In the genomic region with DNA sequence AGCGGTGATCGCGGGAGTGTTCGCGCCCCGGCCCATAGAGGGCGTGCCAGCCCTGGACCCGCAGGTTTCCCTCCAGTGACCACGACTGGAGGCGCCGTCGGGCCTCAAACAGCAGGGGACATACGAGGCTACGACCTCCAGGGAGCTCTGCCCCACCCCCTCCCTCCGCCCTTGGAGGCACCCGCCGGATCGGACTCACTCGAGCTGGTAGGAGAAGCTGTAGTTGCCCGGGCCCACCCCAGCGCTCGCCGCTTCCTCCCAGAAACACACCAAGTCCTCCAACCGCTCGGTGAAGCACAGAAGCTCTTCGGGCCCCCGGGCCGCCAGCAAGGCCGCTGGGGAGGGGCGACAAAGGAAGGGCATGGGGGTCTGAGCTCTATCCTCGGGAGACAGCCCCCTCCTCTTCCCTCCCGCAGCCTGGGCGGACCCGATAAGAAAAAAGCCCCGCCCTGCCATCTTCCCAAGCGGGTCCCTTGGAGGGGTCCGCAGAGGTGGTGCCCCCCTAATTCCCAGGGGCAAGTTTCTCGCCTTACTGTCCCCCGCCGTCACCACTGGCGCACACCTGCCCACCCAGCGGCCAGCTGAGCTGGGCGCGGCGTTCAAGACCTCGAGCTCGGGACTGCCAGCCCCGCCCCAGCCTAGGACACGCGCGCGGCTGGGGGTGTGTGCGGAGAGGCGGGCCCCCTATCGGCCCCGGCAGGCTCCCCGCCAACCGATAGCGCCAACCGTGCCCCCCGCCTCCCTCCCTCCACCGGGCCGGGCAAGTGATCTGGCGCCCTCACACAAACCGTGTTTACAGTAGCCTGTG, we compare ENCODE assay signal across 1 cellular context.
TF ChIP-seq lines count a peak whose summit lies in the region.

No MANE protein-coding gene starts in this region.

TF ChIP-seq in K562, 482 proteins besides CTCF, POLR2A, EP300 and RAD21 (continues in another document):
- no peak for TF ChIP-seq SETDB1 (IDR thresholded peaks at IDR 0.05; ENCODE audit: low read length)
- TF ChIP-seq RNF2 (IDR thresholded peaks at IDR 0.05), result 0 out of 2 replicates have a peak, but pooled peaks have one; percentile 12
- TF ChIP-seq SMC3 (conservative IDR thresholded peaks at IDR 0.05; ENCODE audit: insufficient read depth, low read depth, low read length), result peak; percentile 65
- TF ChIP-seq E4F1 (CRISPR knock-in tag; IDR thresholded peaks at IDR 0.05; ENCODE audit: borderline replicate concordance), result no peak
- peak; percentile 86 for TF ChIP-seq ARID1B (IDR thresholded peaks at IDR 0.05)
- no peak for TF ChIP-seq HDAC3 (IDR thresholded peaks at IDR 0.05; ENCODE audit: borderline replicate concordance, partially characterized antibody)
- TF ChIP-seq NCOR1 (IDR thresholded peaks at IDR 0.05), result peak; percentile 62
- TF ChIP-seq GABPB1 (CRISPR knock-in tag; IDR thresholded peaks at IDR 0.05), result peak; percentile 39; the same call in 1 of the 2 replicates
- no peak for TF ChIP-seq TAF7 (tag; IDR thresholded peaks at IDR 0.05)
- TF ChIP-seq, protein P1, sequence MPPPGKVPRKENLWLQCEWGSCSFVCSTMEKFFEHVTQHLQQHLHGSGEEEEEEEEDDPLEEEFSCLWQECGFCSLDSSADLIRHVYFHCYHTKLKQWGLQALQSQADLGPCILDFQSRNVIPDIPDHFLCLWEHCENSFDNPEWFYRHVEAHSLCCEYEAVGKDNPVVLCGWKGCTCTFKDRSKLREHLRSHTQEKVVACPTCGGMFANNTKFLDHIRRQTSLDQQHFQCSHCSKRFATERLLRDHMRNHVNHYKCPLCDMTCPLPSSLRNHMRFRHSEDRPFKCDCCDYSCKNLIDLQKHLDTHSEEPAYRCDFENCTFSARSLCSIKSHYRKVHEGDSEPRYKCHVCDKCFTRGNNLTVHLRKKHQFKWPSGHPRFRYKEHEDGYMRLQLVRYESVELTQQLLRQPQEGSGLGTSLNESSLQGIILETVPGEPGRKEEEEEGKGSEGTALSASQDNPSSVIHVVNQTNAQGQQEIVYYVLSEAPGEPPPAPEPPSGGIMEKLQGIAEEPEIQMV (tag; conservative IDR thresholded peaks at IDR 0.05; ENCODE audit: low read depth), result no peak
- no peak for TF ChIP-seq SPI1 (IDR thresholded peaks at IDR 0.05; ENCODE audit: borderline replicate concordance, low read depth, low read length)
- TF ChIP-seq CGGBP1 (CRISPR knock-in tag; IDR thresholded peaks at IDR 0.05), result no peak
- TF ChIP-seq BCOR (IDR thresholded peaks at IDR 0.05), result 0 out of 2 replicates have a peak, but pooled peaks have one; percentile 19
- peak; percentile 53 for TF ChIP-seq HMGN3 (IDR thresholded peaks at IDR 0.05; ENCODE audit: borderline replicate concordance, extremely low read depth, insufficient read length, low read depth, low read length)
- TF ChIP-seq SMAD1 (IDR thresholded peaks at IDR 0.05; ENCODE audit: low read depth, low read length, partially characterized antibody), result no peak
- no peak for TF ChIP-seq XRCC3 (IDR thresholded peaks at IDR 0.05)
- TF ChIP-seq, protein P2, sequence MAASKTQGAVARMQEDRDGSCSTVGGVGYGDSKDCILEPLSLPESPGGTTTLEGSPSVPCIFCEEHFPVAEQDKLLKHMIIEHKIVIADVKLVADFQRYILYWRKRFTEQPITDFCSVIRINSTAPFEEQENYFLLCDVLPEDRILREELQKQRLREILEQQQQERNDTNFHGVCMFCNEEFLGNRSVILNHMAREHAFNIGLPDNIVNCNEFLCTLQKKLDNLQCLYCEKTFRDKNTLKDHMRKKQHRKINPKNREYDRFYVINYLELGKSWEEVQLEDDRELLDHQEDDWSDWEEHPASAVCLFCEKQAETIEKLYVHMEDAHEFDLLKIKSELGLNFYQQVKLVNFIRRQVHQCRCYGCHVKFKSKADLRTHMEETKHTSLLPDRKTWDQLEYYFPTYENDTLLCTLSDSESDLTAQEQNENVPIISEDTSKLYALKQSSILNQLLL (CRISPR knock-in tag; IDR thresholded peaks at IDR 0.05; ENCODE audit: borderline replicate concordance), result no peak
- TF ChIP-seq ATF7 (IDR thresholded peaks at IDR 0.05), result peak; percentile 54; the same call in 1 of the 2 replicates
- no peak for TF ChIP-seq ARHGAP35 (IDR thresholded peaks at IDR 0.05; ENCODE audit: partially characterized antibody)
- TF ChIP-seq ZBTB40 (IDR thresholded peaks at IDR 0.05), result 0 out of 2 replicates have a peak, but pooled peaks have one; percentile 12
- no peak for TF ChIP-seq ZBTB40 (CRISPR knock-in tag; IDR thresholded peaks at IDR 0.05)
- TF ChIP-seq FOXK1 (CRISPR knock-in tag; IDR thresholded peaks at IDR 0.05; ENCODE audit: borderline replicate concordance), result 0 out of 2 replicates have a peak, but pooled peaks have one; percentile 18
- TF ChIP-seq PATZ1 (CRISPR knock-in tag; IDR thresholded peaks at IDR 0.05; ENCODE audit: borderline replicate concordance), result no peak
- TF ChIP-seq, protein P3, sequence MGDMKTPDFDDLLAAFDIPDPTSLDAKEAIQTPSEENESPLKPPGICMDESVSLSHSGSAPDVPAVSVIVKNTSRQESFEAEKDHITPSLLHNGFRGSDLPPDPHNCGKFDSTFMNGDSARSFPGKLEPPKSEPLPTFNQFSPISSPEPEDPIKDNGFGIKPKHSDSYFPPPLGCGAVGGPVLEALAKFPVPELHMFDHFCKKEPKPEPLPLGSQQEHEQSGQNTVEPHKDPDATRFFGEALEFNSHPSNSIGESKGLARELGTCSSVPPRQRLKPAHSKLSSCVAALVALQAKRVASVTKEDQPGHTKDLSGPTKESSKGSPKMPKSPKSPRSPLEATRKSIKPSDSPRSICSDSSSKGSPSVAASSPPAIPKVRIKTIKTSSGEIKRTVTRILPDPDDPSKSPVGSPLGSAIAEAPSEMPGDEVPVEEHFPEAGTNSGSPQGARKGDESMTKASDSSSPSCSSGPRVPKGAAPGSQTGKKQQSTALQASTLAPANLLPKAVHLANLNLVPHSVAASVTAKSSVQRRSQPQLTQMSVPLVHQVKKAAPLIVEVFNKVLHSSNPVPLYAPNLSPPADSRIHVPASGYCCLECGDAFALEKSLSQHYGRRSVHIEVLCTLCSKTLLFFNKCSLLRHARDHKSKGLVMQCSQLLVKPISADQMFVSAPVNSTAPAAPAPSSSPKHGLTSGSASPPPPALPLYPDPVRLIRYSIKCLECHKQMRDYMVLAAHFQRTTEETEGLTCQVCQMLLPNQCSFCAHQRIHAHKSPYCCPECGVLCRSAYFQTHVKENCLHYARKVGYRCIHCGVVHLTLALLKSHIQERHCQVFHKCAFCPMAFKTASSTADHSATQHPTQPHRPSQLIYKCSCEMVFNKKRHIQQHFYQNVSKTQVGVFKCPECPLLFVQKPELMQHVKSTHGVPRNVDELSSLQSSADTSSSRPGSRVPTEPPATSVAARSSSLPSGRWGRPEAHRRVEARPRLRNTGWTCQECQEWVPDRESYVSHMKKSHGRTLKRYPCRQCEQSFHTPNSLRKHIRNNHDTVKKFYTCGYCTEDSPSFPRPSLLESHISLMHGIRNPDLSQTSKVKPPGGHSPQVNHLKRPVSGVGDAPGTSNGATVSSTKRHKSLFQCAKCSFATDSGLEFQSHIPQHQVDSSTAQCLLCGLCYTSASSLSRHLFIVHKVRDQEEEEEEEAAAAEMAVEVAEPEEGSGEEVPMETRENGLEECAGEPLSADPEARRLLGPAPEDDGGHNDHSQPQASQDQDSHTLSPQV (IDR thresholded peaks at IDR 0.05), result peak; percentile 38; the same call in 1 of the 2 replicates
- peak; percentile 41 to 50; a peak in 2 of 4 replicates for TF ChIP-seq NRF1 (conservative IDR thresholded peaks at IDR 0.05 in 1 of 2, IDR thresholded peaks at IDR 0.05 in 1 of 2)
- peak; percentile 93 for TF ChIP-seq ESRRA (IDR thresholded peaks at IDR 0.05; ENCODE audit: borderline replicate concordance, low read depth)
- peak; percentile 78 for TF ChIP-seq MYNN (IDR thresholded peaks at IDR 0.05)
- TF ChIP-seq MYNN (CRISPR knock-in tag; IDR thresholded peaks at IDR 0.05), result no peak
- no peak for TF ChIP-seq ZZZ3 (IDR thresholded peaks at IDR 0.05)
- no peak for TF ChIP-seq ASH1L (IDR thresholded peaks at IDR 0.05; ENCODE audit: borderline replicate concordance, low read depth, partially characterized antibody)
- peak; percentile 57; the same call in 1 of the 2 replicates for TF ChIP-seq BHLHE40 (IDR thresholded peaks at IDR 0.05; ENCODE audit: low read length)
- TF ChIP-seq ZNF384 (IDR thresholded peaks at IDR 0.05; ENCODE audit: low read depth, low read length), result 0 out of 2 replicates have a peak, but pooled peaks have one; percentile 43
- peak; percentile 9; the same call in 1 of the 2 replicates for TF ChIP-seq ETV1 (tag; conservative IDR thresholded peaks at IDR 0.05; ENCODE audit: low read depth)
